In genomic region chr5:147753783-147754182, GRCh38 we compare ENCODE assay signal across 2 cellular contexts.
A peak's percentile ranks its signal among the peaks of the same experiment; 100 is the strongest.
TF ChIP-seq lines count a peak whose summit lies in the region.

No MANE protein-coding gene starts in this region.

TF ChIP-seq in HCT116, 20 proteins besides CTCF, POLR2A, EP300 and RAD21:
- no peak for TF ChIP-seq SP1 (IDR thresholded peaks at IDR 0.05; ENCODE audit: low read depth)
- peak; percentile 34; the same call in 1 of the 2 replicates for TF ChIP-seq CEBPB (IDR thresholded peaks at IDR 0.05; ENCODE audit: low read depth)

TF ChIP-seq in K562, 482 proteins besides CTCF, POLR2A, EP300 and RAD21:
- TF ChIP-seq, protein P1, sequence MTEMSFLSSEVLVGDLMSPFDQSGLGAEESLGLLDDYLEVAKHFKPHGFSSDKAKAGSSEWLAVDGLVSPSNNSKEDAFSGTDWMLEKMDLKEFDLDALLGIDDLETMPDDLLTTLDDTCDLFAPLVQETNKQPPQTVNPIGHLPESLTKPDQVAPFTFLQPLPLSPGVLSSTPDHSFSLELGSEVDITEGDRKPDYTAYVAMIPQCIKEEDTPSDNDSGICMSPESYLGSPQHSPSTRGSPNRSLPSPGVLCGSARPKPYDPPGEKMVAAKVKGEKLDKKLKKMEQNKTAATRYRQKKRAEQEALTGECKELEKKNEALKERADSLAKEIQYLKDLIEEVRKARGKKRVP (CRISPR knock-in tag; IDR thresholded peaks at IDR 0.05), result peak; percentile 41; the same call in 1 of the 2 replicates
- TF ChIP-seq GABPA (tag; conservative IDR thresholded peaks at IDR 0.05; ENCODE audit: low read depth), result 0 out of 2 replicates have a peak, but pooled peaks have one; percentile 15
- no peak for TF ChIP-seq HNRNPL (IDR thresholded peaks at IDR 0.05; ENCODE audit: low read depth, low read length)
